Comparison of ENCODE assay signal across 1 cellular context in the genomic region with DNA sequence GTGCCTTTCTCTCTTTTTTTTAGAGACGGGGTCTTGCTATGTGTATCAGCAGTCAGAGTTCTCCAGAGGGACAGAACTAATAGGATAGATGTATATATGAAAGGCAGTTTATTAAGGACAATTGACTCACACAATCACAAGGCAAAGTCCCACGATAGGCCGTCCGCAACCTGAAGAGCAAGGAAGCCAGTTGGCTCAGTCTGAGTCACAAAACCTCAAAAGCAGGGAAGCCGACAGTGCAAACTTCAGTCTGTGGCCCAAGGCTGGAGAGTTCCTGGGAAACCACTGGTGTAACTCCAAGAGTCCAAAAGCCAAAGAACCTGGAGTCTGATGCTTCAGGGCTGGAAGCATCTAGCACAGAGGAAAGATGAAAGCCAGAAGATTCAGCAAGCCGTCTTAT.
TF ChIP-seq lines count a peak whose summit lies in the region.

No MANE protein-coding gene starts in this region.

TF ChIP-seq in HepG2, 621 proteins besides CTCF, POLR2A, EP300 and RAD21 (continued from another document and continues in another):
- TF ChIP-seq, protein P1, sequence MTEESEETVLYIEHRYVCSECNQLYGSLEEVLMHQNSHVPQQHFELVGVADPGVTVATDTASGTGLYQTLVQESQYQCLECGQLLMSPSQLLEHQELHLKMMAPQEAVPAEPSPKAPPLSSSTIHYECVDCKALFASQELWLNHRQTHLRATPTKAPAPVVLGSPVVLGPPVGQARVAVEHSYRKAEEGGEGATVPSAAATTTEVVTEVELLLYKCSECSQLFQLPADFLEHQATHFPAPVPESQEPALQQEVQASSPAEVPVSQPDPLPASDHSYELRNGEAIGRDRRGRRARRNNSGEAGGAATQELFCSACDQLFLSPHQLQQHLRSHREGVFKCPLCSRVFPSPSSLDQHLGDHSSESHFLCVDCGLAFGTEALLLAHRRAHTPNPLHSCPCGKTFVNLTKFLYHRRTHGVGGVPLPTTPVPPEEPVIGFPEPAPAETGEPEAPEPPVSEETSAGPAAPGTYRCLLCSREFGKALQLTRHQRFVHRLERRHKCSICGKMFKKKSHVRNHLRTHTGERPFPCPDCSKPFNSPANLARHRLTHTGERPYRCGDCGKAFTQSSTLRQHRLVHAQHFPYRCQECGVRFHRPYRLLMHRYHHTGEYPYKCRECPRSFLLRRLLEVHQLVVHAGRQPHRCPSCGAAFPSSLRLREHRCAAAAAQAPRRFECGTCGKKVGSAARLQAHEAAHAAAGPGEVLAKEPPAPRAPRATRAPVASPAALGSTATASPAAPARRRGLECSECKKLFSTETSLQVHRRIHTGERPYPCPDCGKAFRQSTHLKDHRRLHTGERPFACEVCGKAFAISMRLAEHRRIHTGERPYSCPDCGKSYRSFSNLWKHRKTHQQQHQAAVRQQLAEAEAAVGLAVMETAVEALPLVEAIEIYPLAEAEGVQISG (CRISPR knock-in tag; IDR thresholded peaks at IDR 0.05): no peak
- TF ChIP-seq ZNF431 (CRISPR knock-in tag; IDR thresholded peaks at IDR 0.05; ENCODE audit: borderline replicate concordance, low read depth): no peak
- TF ChIP-seq ZNF768 (CRISPR knock-in tag; IDR thresholded peaks at IDR 0.05): no peak
- 0 out of 2 replicates have a peak, but pooled peaks have one; percentile 20 for TF ChIP-seq SALL1 (CRISPR knock-in tag; IDR thresholded peaks at IDR 0.05)
- no peak for TF ChIP-seq ZNF839 (CRISPR knock-in tag; IDR thresholded peaks at IDR 0.05; ENCODE audit: borderline replicate concordance)
- no peak for TF ChIP-seq ZNF136 (CRISPR knock-in tag; IDR thresholded peaks at IDR 0.05; ENCODE audit: low read depth)
- TF ChIP-seq, protein P2, sequence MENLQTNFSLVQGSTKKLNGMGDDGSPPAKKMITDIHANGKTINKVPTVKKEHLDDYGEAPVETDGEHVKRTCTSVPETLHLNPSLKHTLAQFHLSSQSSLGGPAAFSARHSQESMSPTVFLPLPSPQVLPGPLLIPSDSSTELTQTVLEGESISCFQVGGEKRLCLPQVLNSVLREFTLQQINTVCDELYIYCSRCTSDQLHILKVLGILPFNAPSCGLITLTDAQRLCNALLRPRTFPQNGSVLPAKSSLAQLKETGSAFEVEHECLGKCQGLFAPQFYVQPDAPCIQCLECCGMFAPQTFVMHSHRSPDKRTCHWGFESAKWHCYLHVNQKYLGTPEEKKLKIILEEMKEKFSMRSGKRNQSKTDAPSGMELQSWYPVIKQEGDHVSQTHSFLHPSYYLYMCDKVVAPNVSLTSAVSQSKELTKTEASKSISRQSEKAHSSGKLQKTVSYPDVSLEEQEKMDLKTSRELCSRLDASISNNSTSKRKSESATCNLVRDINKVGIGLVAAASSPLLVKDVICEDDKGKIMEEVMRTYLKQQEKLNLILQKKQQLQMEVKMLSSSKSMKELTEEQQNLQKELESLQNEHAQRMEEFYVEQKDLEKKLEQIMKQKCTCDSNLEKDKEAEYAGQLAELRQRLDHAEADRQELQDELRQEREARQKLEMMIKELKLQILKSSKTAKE (CRISPR knock-in tag; IDR thresholded peaks at IDR 0.05; ENCODE audit: borderline replicate concordance): no peak
- no peak for TF ChIP-seq YEATS4 (CRISPR knock-in tag; IDR thresholded peaks at IDR 0.05; ENCODE audit: borderline replicate concordance)
- TF ChIP-seq ZNF232 (CRISPR knock-in tag; IDR thresholded peaks at IDR 0.05; ENCODE audit: borderline replicate concordance): no peak
- no peak for TF ChIP-seq ZNF562 (CRISPR knock-in tag; IDR thresholded peaks at IDR 0.05; ENCODE audit: borderline replicate concordance)
- TF ChIP-seq, protein P3, sequence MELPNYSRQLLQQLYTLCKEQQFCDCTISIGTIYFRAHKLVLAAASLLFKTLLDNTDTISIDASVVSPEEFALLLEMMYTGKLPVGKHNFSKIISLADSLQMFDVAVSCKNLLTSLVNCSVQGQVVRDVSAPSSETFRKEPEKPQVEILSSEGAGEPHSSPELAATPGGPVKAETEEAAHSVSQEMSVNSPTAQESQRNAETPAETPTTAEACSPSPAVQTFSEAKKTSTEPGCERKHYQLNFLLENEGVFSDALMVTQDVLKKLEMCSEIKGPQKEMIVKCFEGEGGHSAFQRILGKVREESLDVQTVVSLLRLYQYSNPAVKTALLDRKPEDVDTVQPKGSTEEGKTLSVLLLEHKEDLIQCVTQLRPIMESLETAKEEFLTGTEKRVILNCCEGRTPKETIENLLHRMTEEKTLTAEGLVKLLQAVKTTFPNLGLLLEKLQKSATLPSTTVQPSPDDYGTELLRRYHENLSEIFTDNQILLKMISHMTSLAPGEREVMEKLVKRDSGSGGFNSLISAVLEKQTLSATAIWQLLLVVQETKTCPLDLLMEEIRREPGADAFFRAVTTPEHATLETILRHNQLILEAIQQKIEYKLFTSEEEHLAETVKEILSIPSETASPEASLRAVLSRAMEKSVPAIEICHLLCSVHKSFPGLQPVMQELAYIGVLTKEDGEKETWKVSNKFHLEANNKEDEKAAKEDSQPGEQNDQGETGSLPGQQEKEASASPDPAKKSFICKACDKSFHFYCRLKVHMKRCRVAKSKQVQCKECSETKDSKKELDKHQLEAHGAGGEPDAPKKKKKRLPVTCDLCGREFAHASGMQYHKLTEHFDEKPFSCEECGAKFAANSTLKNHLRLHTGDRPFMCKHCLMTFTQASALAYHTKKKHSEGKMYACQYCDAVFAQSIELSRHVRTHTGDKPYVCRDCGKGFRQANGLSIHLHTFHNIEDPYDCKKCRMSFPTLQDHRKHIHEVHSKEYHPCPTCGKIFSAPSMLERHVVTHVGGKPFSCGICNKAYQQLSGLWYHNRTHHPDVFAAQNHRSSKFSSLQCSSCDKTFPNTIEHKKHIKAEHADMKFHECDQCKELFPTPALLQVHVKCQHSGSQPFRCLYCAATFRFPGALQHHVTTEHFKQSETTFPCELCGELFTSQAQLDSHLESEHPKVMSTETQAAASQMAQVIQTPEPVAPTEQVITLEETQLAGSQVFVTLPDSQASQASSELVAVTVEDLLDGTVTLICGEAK (IDR thresholded peaks at IDR 0.05): no peak
- TF ChIP-seq, protein P3 (CRISPR knock-in tag; IDR thresholded peaks at IDR 0.05): no peak
- TF ChIP-seq SP4 (CRISPR knock-in tag; IDR thresholded peaks at IDR 0.05): no peak
- no peak for TF ChIP-seq ESRRA (CRISPR knock-in tag; IDR thresholded peaks at IDR 0.05; ENCODE audit: low read depth)
- TF ChIP-seq ZNF713 (CRISPR knock-in tag; IDR thresholded peaks at IDR 0.05): no peak
- TF ChIP-seq ZNF205 (CRISPR knock-in tag; IDR thresholded peaks at IDR 0.05): no peak
- TF ChIP-seq CC2D1A (CRISPR knock-in tag; IDR thresholded peaks at IDR 0.05): no peak
- TF ChIP-seq, protein P4, sequence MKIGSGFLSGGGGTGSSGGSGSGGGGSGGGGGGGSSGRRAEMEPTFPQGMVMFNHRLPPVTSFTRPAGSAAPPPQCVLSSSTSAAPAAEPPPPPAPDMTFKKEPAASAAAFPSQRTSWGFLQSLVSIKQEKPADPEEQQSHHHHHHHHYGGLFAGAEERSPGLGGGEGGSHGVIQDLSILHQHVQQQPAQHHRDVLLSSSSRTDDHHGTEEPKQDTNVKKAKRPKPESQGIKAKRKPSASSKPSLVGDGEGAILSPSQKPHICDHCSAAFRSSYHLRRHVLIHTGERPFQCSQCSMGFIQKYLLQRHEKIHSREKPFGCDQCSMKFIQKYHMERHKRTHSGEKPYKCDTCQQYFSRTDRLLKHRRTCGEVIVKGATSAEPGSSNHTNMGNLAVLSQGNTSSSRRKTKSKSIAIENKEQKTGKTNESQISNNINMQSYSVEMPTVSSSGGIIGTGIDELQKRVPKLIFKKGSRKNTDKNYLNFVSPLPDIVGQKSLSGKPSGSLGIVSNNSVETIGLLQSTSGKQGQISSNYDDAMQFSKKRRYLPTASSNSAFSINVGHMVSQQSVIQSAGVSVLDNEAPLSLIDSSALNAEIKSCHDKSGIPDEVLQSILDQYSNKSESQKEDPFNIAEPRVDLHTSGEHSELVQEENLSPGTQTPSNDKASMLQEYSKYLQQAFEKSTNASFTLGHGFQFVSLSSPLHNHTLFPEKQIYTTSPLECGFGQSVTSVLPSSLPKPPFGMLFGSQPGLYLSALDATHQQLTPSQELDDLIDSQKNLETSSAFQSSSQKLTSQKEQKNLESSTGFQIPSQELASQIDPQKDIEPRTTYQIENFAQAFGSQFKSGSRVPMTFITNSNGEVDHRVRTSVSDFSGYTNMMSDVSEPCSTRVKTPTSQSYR (CRISPR knock-in tag; IDR thresholded peaks at IDR 0.05; ENCODE audit: borderline replicate concordance): no peak
- no peak for TF ChIP-seq ZNF235 (CRISPR knock-in tag; IDR thresholded peaks at IDR 0.05; ENCODE audit: borderline replicate concordance)
- TF ChIP-seq, protein P5, sequence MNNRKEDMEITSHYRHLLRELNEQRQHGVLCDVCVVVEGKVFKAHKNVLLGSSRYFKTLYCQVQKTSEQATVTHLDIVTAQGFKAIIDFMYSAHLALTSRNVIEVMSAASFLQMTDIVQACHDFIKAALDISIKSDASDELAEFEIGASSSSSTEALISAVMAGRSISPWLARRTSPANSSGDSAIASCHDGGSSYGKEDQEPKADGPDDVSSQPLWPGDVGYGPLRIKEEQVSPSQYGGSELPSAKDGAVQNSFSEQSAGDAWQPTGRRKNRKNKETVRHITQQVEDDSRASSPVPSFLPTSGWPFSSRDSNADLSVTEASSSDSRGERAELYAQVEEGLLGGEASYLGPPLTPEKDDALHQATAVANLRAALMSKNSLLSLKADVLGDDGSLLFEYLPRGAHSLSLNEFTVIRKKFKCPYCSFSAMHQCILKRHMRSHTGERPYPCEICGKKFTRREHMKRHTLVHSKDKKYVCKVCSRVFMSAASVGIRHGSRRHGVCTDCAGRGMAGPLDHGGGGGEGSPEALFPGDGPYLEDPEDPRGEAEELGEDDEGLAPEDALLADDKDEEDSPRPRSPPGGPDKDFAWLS (CRISPR knock-in tag; IDR thresholded peaks at IDR 0.05; ENCODE audit: borderline replicate concordance): no peak
- TF ChIP-seq ZNF629 (CRISPR knock-in tag; conservative IDR thresholded peaks at IDR 0.05): no peak
- TF ChIP-seq TRIM24 (CRISPR knock-in tag; IDR thresholded peaks at IDR 0.05): no peak
- no peak for TF ChIP-seq SUZ12 (IDR thresholded peaks at IDR 0.05; ENCODE audit: low read depth, low read length)
- no peak for TF ChIP-seq ARID2 (CRISPR knock-in tag; IDR thresholded peaks at IDR 0.05; ENCODE audit: borderline replicate concordance)
- TF ChIP-seq ZNF430 (CRISPR knock-in tag; IDR thresholded peaks at IDR 0.05): no peak
- TF ChIP-seq SKI (IDR thresholded peaks at IDR 0.05; ENCODE audit: partially characterized antibody): peak; percentile 62
- TF ChIP-seq ZC3H13 (CRISPR knock-in tag; IDR thresholded peaks at IDR 0.05): no peak
- no peak for TF ChIP-seq ZNF616 (CRISPR knock-in tag; IDR thresholded peaks at IDR 0.05; ENCODE audit: low read depth)
- TF ChIP-seq GATAD2A (CRISPR knock-in tag; IDR thresholded peaks at IDR 0.05): 0 out of 2 replicates have a peak, but pooled peaks have one; percentile 19
- TF ChIP-seq, protein P6, sequence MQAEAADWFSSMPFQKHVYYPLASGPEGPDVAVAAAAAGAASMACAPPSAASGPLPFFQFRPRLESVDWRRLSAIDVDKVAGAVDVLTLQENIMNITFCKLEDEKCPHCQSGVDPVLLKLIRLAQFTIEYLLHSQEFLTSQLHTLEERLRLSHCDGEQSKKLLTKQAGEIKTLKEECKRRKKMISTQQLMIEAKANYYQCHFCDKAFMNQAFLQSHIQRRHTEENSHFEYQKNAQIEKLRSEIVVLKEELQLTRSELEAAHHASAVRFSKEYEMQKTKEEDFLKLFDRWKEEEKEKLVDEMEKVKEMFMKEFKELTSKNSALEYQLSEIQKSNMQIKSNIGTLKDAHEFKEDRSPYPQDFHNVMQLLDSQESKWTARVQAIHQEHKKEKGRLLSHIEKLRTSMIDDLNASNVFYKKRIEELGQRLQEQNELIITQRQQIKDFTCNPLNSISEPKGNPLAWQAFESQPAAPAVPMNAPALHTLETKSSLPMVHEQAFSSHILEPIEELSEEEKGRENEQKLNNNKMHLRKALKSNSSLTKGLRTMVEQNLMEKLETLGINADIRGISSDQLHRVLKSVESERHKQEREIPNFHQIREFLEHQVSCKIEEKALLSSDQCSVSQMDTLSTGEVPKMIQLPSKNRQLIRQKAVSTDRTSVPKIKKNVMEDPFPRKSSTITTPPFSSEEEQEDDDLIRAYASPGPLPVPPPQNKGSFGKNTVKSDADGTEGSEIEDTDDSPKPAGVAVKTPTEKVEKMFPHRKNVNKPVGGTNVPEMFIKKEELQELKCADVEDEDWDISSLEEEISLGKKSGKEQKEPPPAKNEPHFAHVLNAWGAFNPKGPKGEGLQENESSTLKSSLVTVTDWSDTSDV (CRISPR knock-in tag; IDR thresholded peaks at IDR 0.05): no peak
- no peak for TF ChIP-seq SMARCE1 (IDR thresholded peaks at IDR 0.05; ENCODE audit: borderline replicate concordance)
- TF ChIP-seq, protein P7, sequence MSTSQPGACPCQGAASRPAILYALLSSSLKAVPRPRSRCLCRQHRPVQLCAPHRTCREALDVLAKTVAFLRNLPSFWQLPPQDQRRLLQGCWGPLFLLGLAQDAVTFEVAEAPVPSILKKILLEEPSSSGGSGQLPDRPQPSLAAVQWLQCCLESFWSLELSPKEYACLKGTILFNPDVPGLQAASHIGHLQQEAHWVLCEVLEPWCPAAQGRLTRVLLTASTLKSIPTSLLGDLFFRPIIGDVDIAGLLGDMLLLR (CRISPR knock-in tag; IDR thresholded peaks at IDR 0.05): no peak
- no peak for TF ChIP-seq MAZ (IDR thresholded peaks at IDR 0.05; ENCODE audit: borderline replicate concordance, low read depth, low read length)
- TF ChIP-seq MAZ (CRISPR knock-in tag; IDR thresholded peaks at IDR 0.05; ENCODE audit: low read depth): no peak
- peak; percentile 85 for TF ChIP-seq FOSL2 (CRISPR knock-in tag; IDR thresholded peaks at IDR 0.05)
- TF ChIP-seq RORA (CRISPR knock-in tag; IDR thresholded peaks at IDR 0.05): no peak
- no peak for TF ChIP-seq CAMTA2 (CRISPR knock-in tag; IDR thresholded peaks at IDR 0.05; ENCODE audit: borderline replicate concordance)
- TF ChIP-seq RFX3 (CRISPR knock-in tag; IDR thresholded peaks at IDR 0.05): no peak
